In the genomic region with DNA sequence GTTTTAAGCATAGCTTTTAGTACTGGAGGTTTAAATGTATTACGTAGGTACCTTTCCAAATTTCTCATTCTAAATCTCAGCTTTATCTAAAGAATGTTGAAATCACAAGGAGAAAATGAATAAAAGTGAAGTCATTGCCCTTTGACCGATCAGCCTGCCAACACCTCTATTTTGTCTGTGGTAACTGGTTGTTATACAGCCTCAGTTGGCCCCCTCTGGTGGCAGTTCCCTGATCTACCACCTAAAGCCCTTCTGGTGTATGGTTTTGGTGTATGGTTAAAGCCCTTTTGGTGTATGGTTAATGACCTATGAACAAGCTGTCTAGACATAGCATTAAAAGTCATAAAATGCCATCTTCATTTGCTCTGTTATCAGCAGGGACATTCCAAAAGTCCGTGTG, we compare ENCODE assay signal across 8 cellular contexts.
DNase-seq lines count a peak whose midpoint lies in the region; ATAC-seq and TF ChIP-seq lines count a peak whose summit lies in the region.

No MANE protein-coding gene starts in this region.

- H3K4me3 ChIP-seq in cardiac muscle cell (no peak overlapping the region), gastroesophageal sphincter (no peak overlapping the region)

- TF ChIP-seq EP300 in gastroesophageal sphincter (IDR thresholded peaks at IDR 0.05): no peak

- no peak for TF ChIP-seq POLR2A in gastroesophageal sphincter (IDR thresholded peaks at IDR 0.05)

- H3K4me1 ChIP-seq in cardiac muscle cell (ENCODE audit: low read depth) (no peaks in the 10 kb centered on the region), gastroesophageal sphincter (peaks cover 0 to 10% (median 0%) of the 10 kb centered on the region in 3 donors)

- peak; percentile 93 for ATAC-seq in GM21360 (IDR thresholded peaks at IDR 0.05; ENCODE audit: unreplicated experiment)
- ATAC-seq in stimulated activated naive CD8-positive, alpha-beta T cell treated with anti-CD3 and anti-CD28 coated beads, Interleukin-15, Interleukin-2, amounts not matched to agents 100 U/mL and 50 U/mL, for 24 hours: no peak
- no peak for ATAC-seq in gastroesophageal sphincter
- no peak for ATAC-seq in HG02840 (IDR thresholded peaks at IDR 0.05; ENCODE audit: low FRiP score, unreplicated experiment)

- H3K9me3 ChIP-seq in cardiac muscle cell (ENCODE audit: low read depth) (no peaks in the 10 kb centered on the region), gastroesophageal sphincter (no peaks in the 10 kb centered on the region)

- 38 to 61% methylated on average over 3 of the region's 3 CpGs for WGBS in gastroesophageal sphincter (ENCODE audit: low coverage in 1 of 2), 2 donors

- peak; percentile 14 for DNase-seq in GM10266 (ENCODE audit: extremely low spot score)
- peak; percentile 37 for DNase-seq in HT1080 (ENCODE audit: low read depth)
- peak; percentile 54 for DNase-seq in RPMI8226
- DNase-seq in cardiac muscle cell (ENCODE audit: low read depth in 1 of 2, low spot score in 1 of 2): peak; percentile 65 to 68
- DNase-seq in stimulated activated naive CD8-positive, alpha-beta T cell treated with anti-CD3 and anti-CD28 coated beads, Interleukin-15, Interleukin-2, amounts not matched to agents 100 U/mL and 50 U/mL, for 24 hours: peak; percentile 9

- H3K36me3 ChIP-seq in cardiac muscle cell: no peaks in the 10 kb centered on the region
- H3K36me3 ChIP-seq in gastroesophageal sphincter: no peaks in the 10 kb centered on the region

- H3K27me3 ChIP-seq in cardiac muscle cell (no peaks in the 10 kb centered on the region), gastroesophageal sphincter (no peaks in the 10 kb centered on the region)

- H3K27ac ChIP-seq in cardiac muscle cell: no peak overlapping the region
- H3K27ac ChIP-seq in gastroesophageal sphincter: no peak overlapping the region

- peak; percentile 44 for TF ChIP-seq CTCF in GM10266 (IDR thresholded peaks at IDR 0.05; ENCODE audit: control insufficient read depth, insufficient read depth, low read depth, missing control alignments)
- TF ChIP-seq CTCF in cardiac muscle cell (IDR thresholded peaks at IDR 0.05; ENCODE audit: low read depth, low read length): peak; percentile 71
- TF ChIP-seq CTCF in gastroesophageal sphincter (IDR thresholded peaks at IDR 0.05): peak in 2 of 4 experiments; percentile 22 to 44

Comparison
In these comparisons a context has a peak if more than half of its experiments do, and no peak if none do; other contexts are left out.
1. DNase-seq: peak in every context shown above with its lines; median percentile 66 in cardiac muscle cell; 54 in RPMI8226; 37 in HT1080; 14 in GM10266; 9 in stimulated activated naive CD8-positive, alpha-beta T cell treated with anti-CD3 and anti-CD28 coated beads, Interleukin-15, Interleukin-2, amounts not matched to agents 100 U/mL and 50 U/mL, for 24 hours.